ENCODE assay signal across 8 cellular contexts in the genomic region with DNA sequence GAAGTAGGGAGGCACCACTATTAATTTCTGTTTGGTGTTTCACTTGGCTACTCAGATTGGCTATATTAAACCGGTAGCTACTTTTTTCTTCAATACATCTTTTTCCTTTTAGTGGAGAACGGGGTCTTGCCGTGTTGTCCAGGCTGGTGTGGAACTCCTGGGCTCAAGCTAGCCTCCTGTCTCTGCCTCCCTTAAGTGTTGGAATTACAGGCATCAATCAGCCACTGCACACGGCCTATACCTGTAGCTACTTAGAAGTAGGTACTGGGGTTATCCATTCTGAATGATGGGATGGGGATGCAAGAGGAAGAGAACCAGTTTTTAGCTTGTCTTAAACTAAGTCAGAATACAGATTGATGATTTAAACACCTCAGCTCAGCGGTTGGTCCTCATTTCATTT. TPM values are rescaled to one million over a fixed set of nuclear protein-coding genes. Genes with fewer than 3 reads are reported as not detected.
A peak's percentile ranks its signal among the peaks of the same experiment; 100 is the strongest.
DNase-seq lines count a peak whose midpoint lies in the region; ATAC-seq and TF ChIP-seq lines count a peak whose summit lies in the region.

No MANE protein-coding gene starts in this region.

- DNase-seq in LNCaP clone FGC (ENCODE audit: low read depth) = no peak
- DNase-seq in natural killer cell treated with Interleukin-12 subunit alpha and Interleukin-12 subunit beta and Interleukin-15 and Interleukin-18, amount 100 ng/mL, for 72 hours (ENCODE audit: low spot score) = no peak
- no peak for DNase-seq in stimulated activated naive CD4-positive, alpha-beta T cell treated with Interleukin-2 at 50 U/mL for 16 hours (lab: John Stamatoyannopoulos, UW)
- DNase-seq in HuH-7.5 (ENCODE audit: low spot score) = no peak

- peak overlapping the region; percentile 95 for H3K4me2 ChIP-seq in BLaER1

- ATAC-seq in natural killer cell treated with Interleukin-12 subunit alpha and Interleukin-12 subunit beta and Interleukin-15 and Interleukin-18, amount 100 ng/mL, for 72 hours = no peak
- no peak for ATAC-seq in HG03378 (IDR thresholded peaks at IDR 0.05; ENCODE audit: unreplicated experiment)
- ATAC-seq in GM18861 (IDR thresholded peaks at IDR 0.05; ENCODE audit: unreplicated experiment) = no peak

- peak overlapping the region; percentile 95 for H3K4me3 ChIP-seq in BLaER1
- H3K4me3 ChIP-seq in LNCaP clone FGC (ENCODE audit: low read depth, low read length) = peak overlapping the region; percentile 92

- peaks cover 36% of the 10 kb centered on the region for H3K36me3 Mint-ChIP-seq in dendritic cell treated with granulocyte-macrophage colony-stimulating factor and Interleukin-4, amounts not matched to agents 40 ng/mL and 50 ng/mL, for 4 days (ENCODE audit: low read depth)
- peaks cover 5% of the 10 kb centered on the region for H3K36me3 Mint-ChIP-seq in natural killer cell treated with Interleukin-12 subunit alpha and Interleukin-12 subunit beta and Interleukin-15 and Interleukin-18, amount 100 ng/mL, for 72 hours

- peaks cover 34% of the 10 kb centered on the region; the same call in 1 of the 2 replicates for H3K36me3 ChIP-seq in BLaER1

- peak overlapping the region; percentile 96 for H3K27ac Mint-ChIP-seq in dendritic cell treated with granulocyte-macrophage colony-stimulating factor and Interleukin-4, amounts not matched to agents 40 ng/mL and 50 ng/mL, for 4 days
- H3K27ac Mint-ChIP-seq in natural killer cell treated with Interleukin-12 subunit alpha and Interleukin-12 subunit beta and Interleukin-15 and Interleukin-18, amount 100 ng/mL, for 72 hours = peak overlapping the region; percentile 91 to 95

- TF ChIP-seq CTCF in LNCaP clone FGC (IDR thresholded peaks at IDR 0.05; ENCODE audit: control insufficient read depth, extremely low read depth, insufficient read depth) = no peak

- no peaks in the 10 kb centered on the region for H3K27me3 Mint-ChIP-seq in dendritic cell treated with granulocyte-macrophage colony-stimulating factor and Interleukin-4, amounts not matched to agents 40 ng/mL and 50 ng/mL, for 4 days
- no peaks in the 10 kb centered on the region for H3K27me3 Mint-ChIP-seq in natural killer cell treated with Interleukin-12 subunit alpha and Interleukin-12 subunit beta and Interleukin-15 and Interleukin-18, amount 100 ng/mL, for 72 hours

- intact Hi-C loops in dendritic cell treated with granulocyte-macrophage colony-stimulating factor and Interleukin-4, amounts not matched to agents 40 ng/mL and 50 ng/mL, for 4 days (cut with micrococcal nuclease) = no loop called here

- H3K27ac ChIP-seq in BLaER1 = peak overlapping the region; percentile 94

- no peaks in the 10 kb centered on the region for H3K27me3 ChIP-seq in BLaER1

- H3K4me1 Mint-ChIP-seq in dendritic cell treated with granulocyte-macrophage colony-stimulating factor and Interleukin-4, amounts not matched to agents 40 ng/mL and 50 ng/mL, for 4 days (ENCODE audit: low read depth) = peaks cover 47% of the 10 kb centered on the region
- H3K4me1 Mint-ChIP-seq in natural killer cell treated with Interleukin-12 subunit alpha and Interleukin-12 subunit beta and Interleukin-15 and Interleukin-18, amount 100 ng/mL, for 72 hours (ENCODE audit: low read depth in 2 of 2) = peaks cover 29 to 37% of the 10 kb centered on the region in 2 donors

- no peaks in the 10 kb centered on the region for H3K9me3 ChIP-seq in BLaER1

- peaks cover 57% of the 10 kb centered on the region for H3K4me1 ChIP-seq in BLaER1

- peaks cover 62% of the 10 kb centered on the region for H4K20me1 ChIP-seq in BLaER1

- no peaks in the 10 kb centered on the region for H3K9me3 Mint-ChIP-seq in dendritic cell treated with granulocyte-macrophage colony-stimulating factor and Interleukin-4, amounts not matched to agents 40 ng/mL and 50 ng/mL, for 4 days
- H3K9me3 Mint-ChIP-seq in natural killer cell treated with Interleukin-12 subunit alpha and Interleukin-12 subunit beta and Interleukin-15 and Interleukin-18, amount 100 ng/mL, for 72 hours = no peaks in the 10 kb centered on the region

- peak overlapping the region; percentile 98 for H3K9ac ChIP-seq in BLaER1

- peak overlapping the region; percentile 95 for H3K4me3 Mint-ChIP-seq in dendritic cell treated with granulocyte-macrophage colony-stimulating factor and Interleukin-4, amounts not matched to agents 40 ng/mL and 50 ng/mL, for 4 days
- H3K4me3 Mint-ChIP-seq in natural killer cell treated with Interleukin-12 subunit alpha and Interleukin-12 subunit beta and Interleukin-15 and Interleukin-18, amount 100 ng/mL, for 72 hours = peak overlapping the region; percentile 93

RNA-seq across cellular contexts. Expression of a gene that starts 1.7 kb away (rescaled TPM):
- 100 to 1,000 TPM; 176 to 190 TPM for total RNA-seq in natural killer cell treated with Interleukin-12 subunit alpha and Interleukin-12 subunit beta and Interleukin-15 and Interleukin-18, amount 100 ng/mL, for 72 hours
